In genomic region chr12:110004598-110004997, GRCh38 we compare ENCODE assay signal across 12 cellular contexts. TPM values are rescaled to one million over a fixed set of nuclear protein-coding genes. Genes with fewer than 3 reads are reported as not detected.
DNase-seq lines count a peak whose midpoint lies in the region; ATAC-seq, FAIRE-seq and TF ChIP-seq lines count a peak whose summit lies in the region.
"Had no signal": no experiment of that assay in that cellular context is flagged by ENCODE, and none has a peak within 500 bp of the region (broad histone marks: within the 10 kb centered on the region; RNA-seq: fewer than 3 reads in every experiment).

No MANE protein-coding gene starts in this region.

- DNase-seq in activated naive CD4-positive, alpha-beta T cell treated with anti-CD3 and anti-CD28 coated beads for 36 hours, result peak; percentile 47
- no peak for DNase-seq in activated naive CD4-positive, alpha-beta T cell treated with Interleukin-2 at 50 U/mL for 16 hours
- DNase-seq in RWPE2 (ENCODE audit: low spot score) (no peak), D721Med (ENCODE audit: insufficient read length, low spot score) (no peak), stomach (no peak)
- DNase-seq in stimulated activated naive CD8-positive, alpha-beta T cell treated with anti-CD3 and anti-CD28 coated beads, Interleukin-15, amount 100 ng/mL, for 72 hours, result no peak
- DNase-seq: AML-193, NCI-H2171 had no signal

- TF ChIP-seq POLR2A in stomach (IDR thresholded peaks at IDR 0.05), result no peak

- H3K9me3 ChIP-seq in RWPE2 (ENCODE audit: severe bottlenecking) (no peaks in the 10 kb centered on the region), stomach (no peaks in the 10 kb centered on the region)

- H3K27ac ChIP-seq in RWPE2 (ENCODE audit: poor library complexity, severe bottlenecking) (peak overlapping the region; percentile 91), stomach (no peak overlapping the region)

- ATAC-seq in HG02610 (IDR thresholded peaks at IDR 0.05; ENCODE audit: unreplicated experiment), result peak; percentile 77
- ATAC-seq in RWPE2 (ENCODE audit: low read depth), result no peak
- ATAC-seq in stimulated activated naive CD8-positive, alpha-beta T cell treated with anti-CD3 and anti-CD28 coated beads, Interleukin-15, amount 100 ng/mL, for 72 hours, result peak; percentile 88
- no peak for ATAC-seq in HG02763 (IDR thresholded peaks at IDR 0.05; ENCODE audit: unreplicated experiment)

- no peak overlapping the region for H3K4me3 ChIP-seq in RWPE2 (ENCODE audit: severe bottlenecking)
- no peak overlapping the region for H3K4me3 ChIP-seq in stomach

- H3K4me1 ChIP-seq in RWPE2 (ENCODE audit: insufficient read depth, poor library complexity, severe bottlenecking) (peaks cover 30% of the 10 kb centered on the region), stomach (peaks cover 24 to 60% (median 44%) of the 10 kb centered on the region in 4 donors)

- intact Hi-C loops in activated naive CD4-positive, alpha-beta T cell treated with anti-CD3 and anti-CD28 coated beads for 36 hours (cut with micrococcal nuclease), result loop anchor here (1.0 to 10.0 kb wide), 7 partner anchors 17 to 1440 kb away; partner anchors contain the start of genes C12orf76, ISCU and SART3
- intact Hi-C loops in stomach (cut with DNase I; ENCODE audit: low total_unique reads), result no loop called here

- peaks cover 3% of the 10 kb centered on the region for H3K9me3 Mint-ChIP-seq in activated naive CD4-positive, alpha-beta T cell treated with anti-CD3 and anti-CD28 coated beads for 36 hours
- peaks cover 0 to 6% of the 10 kb centered on the region in 2 donors for H3K9me3 Mint-ChIP-seq in stimulated activated naive CD8-positive, alpha-beta T cell treated with anti-CD3 and anti-CD28 coated beads, Interleukin-15, amount 100 ng/mL, for 72 hours

- H3K36me3 ChIP-seq in RWPE2 (ENCODE audit: low read depth) (peaks cover 9% of the 10 kb centered on the region; the same call in 1 of the 2 replicates), stomach (peaks cover 0 to 7% (median 5%) of the 10 kb centered on the region in 4 donors)

- peak overlapping the region; percentile 79 for H3K27ac Mint-ChIP-seq in activated naive CD4-positive, alpha-beta T cell treated with anti-CD3 and anti-CD28 coated beads for 36 hours
- H3K27ac Mint-ChIP-seq in stimulated activated naive CD8-positive, alpha-beta T cell treated with anti-CD3 and anti-CD28 coated beads, Interleukin-15, amount 100 ng/mL, for 72 hours, result no peak overlapping the region

- FAIRE-seq in D721Med (lab: Jason Lieb, UNC), result no peak
- FAIRE-seq: endothelial cell of umbilical vein, islet of Langerhans had no signal

- no peak for TF ChIP-seq EP300 in stomach (IDR thresholded peaks at IDR 0.05)

- CTCF ChIA-PET in activated naive CD4-positive, alpha-beta T cell treated with anti-CD3 and anti-CD28 coated beads for 36 hours (lab: Charles Lee), result interaction anchor here (0.6 to 1.6 kb wide), 10 partner anchors 18 to 121 kb away, joined by 3 to 7 read pairs (median 3); no protein-coding TSS in a partner anchor

- no peak for TF ChIP-seq CTCF in RWPE2 (IDR thresholded peaks at IDR 0.05; ENCODE audit: poor library complexity, severe bottlenecking)
- no peak for TF ChIP-seq CTCF in D721Med (IDR thresholded peaks at IDR 0.05; ENCODE audit: insufficient read depth, missing control alignments)
- TF ChIP-seq CTCF in stomach (IDR thresholded peaks at IDR 0.05), result no peak

- no peak overlapping the region for H3K4me3 Mint-ChIP-seq in activated naive CD4-positive, alpha-beta T cell treated with anti-CD3 and anti-CD28 coated beads for 36 hours
- H3K4me3 Mint-ChIP-seq in stimulated activated naive CD8-positive, alpha-beta T cell treated with anti-CD3 and anti-CD28 coated beads, Interleukin-15, amount 100 ng/mL, for 72 hours, result peak overlapping the region; percentile 42 to 64

- H3K36me3 Mint-ChIP-seq in activated naive CD4-positive, alpha-beta T cell treated with anti-CD3 and anti-CD28 coated beads for 36 hours (ENCODE audit: low read depth), result peaks cover 12% of the 10 kb centered on the region

- H3K27me3 Mint-ChIP-seq in activated naive CD4-positive, alpha-beta T cell treated with anti-CD3 and anti-CD28 coated beads for 36 hours (ENCODE audit: low read depth), result no peaks in the 10 kb centered on the region
- H3K27me3 Mint-ChIP-seq in stimulated activated naive CD8-positive, alpha-beta T cell treated with anti-CD3 and anti-CD28 coated beads, Interleukin-15, amount 100 ng/mL, for 72 hours, result no peaks in the 10 kb centered on the region

- no peaks in the 10 kb centered on the region for H3K27me3 ChIP-seq in RWPE2 (ENCODE audit: insufficient read depth, poor library complexity, severe bottlenecking)
- no peaks in the 10 kb centered on the region for H3K27me3 ChIP-seq in stomach

- WGBS in stomach, 5 donors, result 74 to 82% (median 78%) methylated on average over 4 of the region's 4 CpGs

- peaks cover 82% of the 10 kb centered on the region for H3K4me1 Mint-ChIP-seq in activated naive CD4-positive, alpha-beta T cell treated with anti-CD3 and anti-CD28 coated beads for 36 hours (ENCODE audit: low read depth)
- H3K4me1 Mint-ChIP-seq in stimulated activated naive CD8-positive, alpha-beta T cell treated with anti-CD3 and anti-CD28 coated beads, Interleukin-15, amount 100 ng/mL, for 72 hours, result peaks cover 79% of the 10 kb centered on the region

RNA-seq across cellular contexts. Expression of gene ANKRD13A, which starts 5.4 kb away (rescaled TPM):
- total RNA-seq in activated naive CD4-positive, alpha-beta T cell treated with anti-CD3 and anti-CD28 coated beads for 36 hours, result 10 to 100 TPM; 28.3 to 31.5 TPM
- 100 to 1,000 TPM in 1 of 5 donors, 10 to 100 TPM in 4; 17.7 to 150 (median 56.6) TPM for total RNA-seq in stomach
- 10 to 100 TPM; 13.0 to 15.6 (median 13.6) TPM for polyA plus RNA-seq in stomach

RNA-seq across cellular contexts. Expression of gene GIT2, which starts 8.4 kb away (rescaled TPM):
- 10 to 100 TPM; 40.2 to 41.6 TPM for total RNA-seq in activated naive CD4-positive, alpha-beta T cell treated with anti-CD3 and anti-CD28 coated beads for 36 hours
- 10 to 100 TPM; 25.8 to 98.6 (median 61.0) TPM for total RNA-seq in stomach
- 10 to 100 TPM in 1 of 3 donors, 1 to 10 TPM in 2; 6.4 to 10.6 (median 7.2) TPM for polyA plus RNA-seq in stomach

RNA-seq across cellular contexts. Expression of gene C12orf76, which starts 43.7 kb away (rescaled TPM):
- 10 to 100 TPM; 12.1 to 12.9 TPM for total RNA-seq in activated naive CD4-positive, alpha-beta T cell treated with anti-CD3 and anti-CD28 coated beads for 36 hours
- total RNA-seq in stomach, result 10 to 100 TPM in 4 of 5 donors, 1 to 10 TPM in 1; 7.0 to 44.2 (median 13.8) TPM
- polyA plus RNA-seq in stomach, result 10 to 100 TPM in 1 of 3 donors, 1 to 10 TPM in 2; 7.8 to 11.5 (median 9.8) TPM

Comparison
In these comparisons a context has a peak if more than half of its experiments do, and no peak if none do; other contexts are left out.
1. ATAC-seq: peak in HG02610 (single experiment) and stimulated activated naive CD8-positive, alpha-beta T cell treated with anti-CD3 and anti-CD28 coated beads, Interleukin-15, amount 100 ng/mL, for 72 hours (single experiment); none in RWPE2 (single experiment) and HG02763 (single experiment).